ENCODE assay signal across 8 cellular contexts in genomic region chr12:40106202-40106533, GRCh38. TPM values are rescaled to one million over a fixed set of nuclear protein-coding genes. Genes with fewer than 3 reads are reported as not detected.
DNase-seq lines count a peak whose midpoint lies in the region; ATAC-seq, FAIRE-seq and TF ChIP-seq lines count a peak whose summit lies in the region.

No MANE protein-coding gene starts in this region.

- TF ChIP-seq EP300 in ovary (IDR thresholded peaks at IDR 0.05): no peak

- H2AFZ ChIP-seq in endothelial cell of umbilical vein (ENCODE audit: low read depth, low read length): peak overlapping the region; percentile 43

- H3K4me1 ChIP-seq in NT2/D1 (ENCODE audit: insufficient read depth, insufficient read length): no peaks in the 10 kb centered on the region
- H3K4me1 ChIP-seq in endothelial cell of umbilical vein (ENCODE audit: control insufficient read depth, extremely low read depth, insufficient read depth, low read length): peaks cover 14% of the 10 kb centered on the region
- peaks cover 9% of the 10 kb centered on the region for H3K4me1 ChIP-seq in ovary (ENCODE audit: insufficient read depth)

- POLR2A ChIA-PET in endothelial cell of umbilical vein (lab: Charles Lee): interaction anchor here (1.0 kb wide), 1 partner anchor 95 kb away, joined by 3 read pairs; no protein-coding TSS in a partner anchor

- no peaks in the 10 kb centered on the region for H3K79me2 ChIP-seq in endothelial cell of umbilical vein (ENCODE audit: control insufficient read depth, insufficient read depth, low read length)

- ATAC-seq in HG02981 (IDR thresholded peaks at IDR 0.05; ENCODE audit: unreplicated experiment): no peak
- no peak for ATAC-seq in GM18517 (IDR thresholded peaks at IDR 0.05; ENCODE audit: unreplicated experiment)
- ATAC-seq in HG03196 (IDR thresholded peaks at IDR 0.05; ENCODE audit: unreplicated experiment): no peak

- intact Hi-C loops in endothelial cell of umbilical vein (cut with micrococcal nuclease) (loop anchor here (10.0 kb wide), 1 partner anchor 791 kb away; no protein-coding TSS in a partner anchor), ovary (cut with DNase I) (loop anchor here (5.0 to 10.0 kb wide), 5 partner anchors 94 to 344 kb away; partner anchors contain the start of gene LRRK2 (in 1 of the 4))

- TF ChIP-seq POLR2A in endothelial cell of umbilical vein (IDR thresholded peaks at IDR 0.05; ENCODE audit: low read depth, low read length) (no peak), ovary (IDR thresholded peaks at IDR 0.05) (no peak)

- peak overlapping the region; percentile 54 for H3K4me2 ChIP-seq in endothelial cell of umbilical vein (ENCODE audit: insufficient read depth, low read length)

- TF ChIP-seq CTCF in endothelial cell of umbilical vein (IDR thresholded peaks at IDR 0.05; ENCODE audit: extremely low read depth in 1 of 2, insufficient read depth in 1 of 2, low read depth in 1 of 2, low read length in 2 of 2): no peak
- no peak for TF ChIP-seq CTCF in ovary (IDR thresholded peaks at IDR 0.05)

- H3K9me1 ChIP-seq in endothelial cell of umbilical vein (replicated peaks; ENCODE audit: control insufficient read depth, extremely low read depth, insufficient read depth, low read length): no peaks in the 10 kb centered on the region

- H3K36me3 ChIP-seq in NT2/D1 (ENCODE audit: insufficient read depth, insufficient read length, low read length) (no peaks in the 10 kb centered on the region), endothelial cell of umbilical vein (ENCODE audit: control insufficient read depth in 2 of 2, extremely low read depth in 1 of 2, insufficient read depth in 2 of 2, low read length in 2 of 2) (no peaks in the 10 kb centered on the region), ovary (no peaks in the 10 kb centered on the region)

- H3K9ac ChIP-seq in NT2/D1 (ENCODE audit: insufficient read length, low read depth) (no peak overlapping the region), endothelial cell of umbilical vein (replicated peaks; ENCODE audit: extremely low read depth, insufficient read depth, low read length) (no peak overlapping the region)

- H3K27me3 ChIP-seq in NT2/D1 (ENCODE audit: insufficient read depth, insufficient read length) (peaks cover 22% of the 10 kb centered on the region), endothelial cell of umbilical vein (ENCODE audit: control insufficient read depth in 2 of 2, insufficient read depth in 2 of 2, low read length in 2 of 2) (no peaks in the 10 kb centered on the region), ovary (no peaks in the 10 kb centered on the region)

- 11 to 20% (median 19%) methylated on average over 8 to 9 of the region's 9 CpGs for WGBS in ovary, 3 donors

- H4K20me1 ChIP-seq in endothelial cell of umbilical vein (replicated peaks; ENCODE audit: control insufficient read depth, extremely low read depth, insufficient read depth, low read length): no peaks in the 10 kb centered on the region

- BruUV-seq in endothelial cell of umbilical vein (replicated peaks; lab: Mats Ljungman, UMichigan): no TSS peak

- CTCF ChIA-PET in endothelial cell of umbilical vein (lab: Charles Lee): interaction anchor here (0.9 to 8.0 kb wide), 11 partner anchors 9 to 341 kb away, joined by 3 to 189 read pairs (median 5); no protein-coding TSS in a partner anchor

- FAIRE-seq in endothelial cell of umbilical vein (lab: Jason Lieb, UNC): no peak

- DNase-seq in NT2/D1 (ENCODE audit: low read depth, low spot score) (no peak), endothelial cell of umbilical vein (ENCODE audit: low read depth, low spot score) (no peak), ovary (no peak), middle frontal gyrus (ENCODE audit: extremely low spot score, low spot score) (no peak)

- H3K4me3 ChIP-seq in GM08714 (ENCODE audit: low read length) (peak overlapping the region; percentile 8; the same call in 1 of the 2 replicates), NT2/D1 (ENCODE audit: insufficient read length, low read depth) (peak overlapping the region; percentile 78), endothelial cell of umbilical vein (replicated peaks in 1 of 3; ENCODE audit: insufficient read depth in 1 of 3, low read depth in 1 of 3, low read length in 3 of 3) (peak overlapping the region in 2 of 3 experiments; percentile 21 to 38), ovary (peak overlapping the region; percentile 77)

- H3K9me3 ChIP-seq in NT2/D1 (ENCODE audit: insufficient read depth, low read length): no peaks in the 10 kb centered on the region
- no peaks in the 10 kb centered on the region for H3K9me3 ChIP-seq in endothelial cell of umbilical vein (replicated peaks; ENCODE audit: control insufficient read depth, insufficient read depth, low read length)
- no peaks in the 10 kb centered on the region for H3K9me3 ChIP-seq in ovary

- dilution Hi-C loops in endothelial cell of umbilical vein (cut with MboI; ENCODE audit: extremely low pct_ligation_motif_present, low sequenced_read_pairs): no loop called here

- H3K27ac ChIP-seq in endothelial cell of umbilical vein (ENCODE audit: insufficient read depth, low read depth, low read length): no peak overlapping the region
- peak overlapping the region in 1 of 2 donors; percentile 84 for H3K27ac ChIP-seq in ovary

TF ChIP-seq in endothelial cell of umbilical vein, 7 proteins besides CTCF, POLR2A, EP300 and RAD21:
- TF ChIP-seq, protein P1, sequence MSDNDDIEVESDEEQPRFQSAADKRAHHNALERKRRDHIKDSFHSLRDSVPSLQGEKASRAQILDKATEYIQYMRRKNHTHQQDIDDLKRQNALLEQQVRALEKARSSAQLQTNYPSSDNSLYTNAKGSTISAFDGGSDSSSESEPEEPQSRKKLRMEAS (IDR thresholded peaks at IDR 0.05; ENCODE audit: insufficient read depth, insufficient read length): no peak
- TF ChIP-seq GATA2 (IDR thresholded peaks at IDR 0.05; ENCODE audit: insufficient read depth, insufficient read length, low read depth, low read length) (no peak), POLR2AphosphoS5 (IDR thresholded peaks at IDR 0.05; ENCODE audit: insufficient read depth, low read depth, low read length) (no peak), MYC (IDR thresholded peaks at IDR 0.05; ENCODE audit: low read depth, low read length) (no peak), FOS (IDR thresholded peaks at IDR 0.05; ENCODE audit: borderline replicate concordance, insufficient read depth, low read length) (no peak), JUN (IDR thresholded peaks at IDR 0.05; ENCODE audit: borderline replicate concordance, insufficient read depth, insufficient read length, low read depth) (no peak), EZH2 (IDR thresholded peaks at IDR 0.05; ENCODE audit: borderline replicate concordance, low read depth, low read length, severe bottlenecking) (no peak)

RNA-seq across cellular contexts. Expression of gene SLC2A13, which starts 0.3 kb away (rescaled TPM):
- total RNA-seq in endothelial cell of umbilical vein: 4.1 and 4.9 TPM in 2 replicates
- 0.86 and 1.2 TPM in 2 replicates for polyA plus RNA-seq in endothelial cell of umbilical vein
- polyA plus RNA-seq in endothelial cell of umbilical vein (2011; cell fraction: cytosol; rRNA removed): 0.51 and 0.58 TPM in 2 replicates
- polyA plus RNA-seq in endothelial cell of umbilical vein (2011; cell fraction: nucleus; rRNA removed): 3.4 and 4.0 TPM in 2 replicates
- polyA plus RNA-seq in endothelial cell of umbilical vein (2012): 0.65 and 1.0 TPM in 2 replicates
- polyA minus RNA-seq in endothelial cell of umbilical vein: 3.5 and 4.4 TPM in 2 replicates
- 22.6 TPM for polyA minus RNA-seq in endothelial cell of umbilical vein (2011; cell fraction: cytosol; rRNA and poly(A)+ RNA removed)
- polyA minus RNA-seq in endothelial cell of umbilical vein (2011; cell fraction: nucleus; rRNA and poly(A)+ RNA removed): 14.5 and 18.8 TPM in 2 replicates
- total RNA-seq in ovary: 10 to 100 TPM in 3 of 7 donors, 1 to 10 TPM in 4; 5.9 to 24.3 (median 8.0) TPM
- 1 to 10 TPM; 2.3 to 3.1 TPM for polyA plus RNA-seq in ovary

Comparison
In these comparisons a context has a peak if more than half of its experiments do, and no peak if none do; other contexts are left out.
1. H3K4me3 ChIP-seq: peak in every context shown above with its lines; median percentile 78 in NT2/D1; 77 in ovary; 30 in endothelial cell of umbilical vein; 8 in GM08714.